9 cellular contexts compared by ENCODE assay signal in the genomic region with DNA sequence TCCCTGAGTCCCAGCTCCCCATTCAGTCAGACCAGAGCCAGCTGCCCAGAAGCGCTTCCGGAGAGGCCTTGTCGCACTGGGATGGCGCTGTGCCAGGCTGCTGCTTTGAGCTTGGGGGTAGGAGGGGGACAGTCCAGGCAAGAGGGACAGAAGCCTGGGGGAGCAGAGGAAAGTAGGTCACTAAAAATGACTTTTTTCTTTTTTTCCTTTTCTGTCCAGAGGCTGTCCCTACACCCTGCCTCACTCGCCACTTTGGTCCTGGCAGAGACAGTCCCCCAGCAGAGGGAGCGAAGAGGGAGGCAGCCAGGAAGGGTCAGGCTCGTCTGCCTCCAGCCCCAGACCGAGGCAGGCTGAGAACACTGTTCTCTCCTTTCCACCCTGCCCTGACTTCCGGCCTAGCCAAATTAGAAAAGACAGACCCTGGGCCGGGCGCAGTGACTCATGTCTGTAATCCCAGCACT. TPM values are rescaled to one million over a fixed set of nuclear protein-coding genes. Genes with fewer than 3 reads are reported as not detected.
DNase-seq lines count a peak whose midpoint lies in the region; ATAC-seq and TF ChIP-seq lines count a peak whose summit lies in the region.
"Had no signal": no experiment of that assay in that cellular context is flagged by ENCODE, and none has a peak within 500 bp of the region (broad histone marks: within the 10 kb centered on the region; RNA-seq: fewer than 3 reads in every experiment).

No MANE protein-coding gene starts in this region.

- H3K9me3 ChIP-seq in lower lobe of right lung (no peaks in the 10 kb centered on the region), thyroid gland (no peaks in the 10 kb centered on the region)

- H3K36me3 ChIP-seq in lower lobe of right lung = peaks cover 10% of the 10 kb centered on the region
- no peaks in the 10 kb centered on the region for H3K36me3 ChIP-seq in thyroid gland

- peak overlapping the region; percentile 91 for H3K27ac ChIP-seq in cingulate gyrus (ENCODE audit: low read depth, low read length)
- H3K27ac ChIP-seq in lower lobe of right lung = peak overlapping the region; percentile 87
- H3K27ac ChIP-seq in thyroid gland = peak overlapping the region; percentile 61 to 79 (median 63)

- intact Hi-C loops in lower lobe of right lung (cut with DNase I) = no loop called here
- intact Hi-C loops in thyroid gland (cut with DNase I) = no loop called here

- TF ChIP-seq POLR2A in thyroid gland (IDR thresholded peaks at IDR 0.05) = no peak

- ATAC-seq in lower lobe of right lung (peak; percentile 2 to 35), HG02973 (IDR thresholded peaks at IDR 0.05; ENCODE audit: unreplicated experiment) (no peak)

- WGBS in thyroid gland, 2 donors = 48 to 50% methylated on average over 10 to 11 of the region's 11 CpGs

- H3K27me3 ChIP-seq in lower lobe of right lung (ENCODE audit: low read depth) = no peaks in the 10 kb centered on the region
- H3K27me3 ChIP-seq in thyroid gland = no peaks in the 10 kb centered on the region

- TF ChIP-seq CTCF in lower lobe of right lung (IDR thresholded peaks at IDR 0.05) = no peak
- TF ChIP-seq CTCF in thyroid gland (IDR thresholded peaks at IDR 0.05) = no peak

- H3K4me1 ChIP-seq in lower lobe of right lung (peaks cover 68% of the 10 kb centered on the region), thyroid gland (peaks cover 20 to 64% of the 10 kb centered on the region in 2 donors)

- H3K4me3 ChIP-seq in lower lobe of right lung (no peak overlapping the region), thyroid gland (replicated peaks in 1 of 3) (no peak overlapping the region)

- DNase-seq in LHCN-M2 (ENCODE audit: low read depth) (peak; percentile 47), lower lobe of right lung (peak; percentile 69), thyroid gland (peak; percentile 77 to 87), AG20443 (ENCODE audit: low spot score) (no peak), NK-92 (lab: John Stamatoyannopoulos, UW; ENCODE audit: unreplicated experiment) (no peak), LoVo (ENCODE audit: low spot score) (no peak)
- DNase-seq: NCI-H187 had no signal

RNA-seq across cellular contexts. Expression of a gene that starts 15.8 kb away (rescaled TPM):
- 135 and 136 TPM in 2 replicates for total RNA-seq in LHCN-M2 (2014; rRNA removed)
- polyA plus RNA-seq in LHCN-M2 (2012) = 155 TPM
- total RNA-seq in lower lobe of right lung = 142 TPM
- total RNA-seq in thyroid gland = 100 to 1,000 TPM; 138 to 187 (median 162) TPM

Comparison
In these comparisons a context has a peak if more than half of its experiments do, and no peak if none do; other contexts are left out.
1. DNase-seq: peak in LHCN-M2 (single experiment), lower lobe of right lung (single experiment) and thyroid gland (2 of 2); none in AG20443 (single experiment), NK-92 (single experiment) and LoVo (single experiment).
2. Peak in every context shown above with its lines, with median percentiles within 50 percentile points of each other: H3K27ac ChIP-seq.